ENCODE assay signal across 29 cellular contexts in the genomic region with DNA sequence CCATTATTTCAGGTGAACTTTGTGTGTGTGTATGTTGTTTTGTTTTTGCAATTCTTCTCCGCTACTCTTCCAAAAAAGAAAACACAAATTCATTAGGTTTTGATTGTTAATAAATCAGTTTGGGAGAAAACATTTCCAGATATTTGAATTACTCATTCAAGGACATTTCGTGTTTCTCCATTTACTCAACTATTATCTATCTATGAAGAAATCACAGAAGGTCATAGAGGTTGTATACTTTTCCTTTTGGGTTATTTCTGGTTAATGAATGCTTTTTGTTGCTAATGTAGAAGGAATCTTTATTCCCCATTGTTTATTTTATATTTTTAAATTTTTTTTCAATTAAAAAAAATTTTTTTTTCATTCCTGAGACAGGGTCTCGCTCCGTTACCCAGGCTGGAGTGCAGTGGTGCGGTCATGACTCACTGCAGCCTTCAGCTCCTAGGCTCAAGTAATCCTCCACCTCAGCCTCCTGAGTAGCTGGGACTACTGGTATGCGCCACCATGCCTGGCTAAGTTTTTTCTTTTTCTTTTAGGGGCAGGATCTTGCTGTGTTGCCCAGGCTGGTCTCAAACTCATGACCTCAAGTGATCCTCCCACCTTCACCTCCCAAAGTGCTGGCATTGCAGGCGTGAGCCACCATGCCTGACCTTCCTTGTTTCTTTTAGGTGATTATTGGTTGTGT. TPM values are rescaled to one million over a fixed set of nuclear protein-coding genes. Genes with fewer than 3 reads are reported as not detected.
DNase-seq lines count a peak whose midpoint lies in the region; ATAC-seq, FAIRE-seq and TF ChIP-seq lines count a peak whose summit lies in the region.
"Had no signal": no experiment of that assay in that cellular context is flagged by ENCODE, and none has a peak within 500 bp of the region (broad histone marks: within the 10 kb centered on the region; RNA-seq: fewer than 3 reads in every experiment).

No MANE protein-coding gene starts in this region.

- no peaks in the 10 kb centered on the region for H3K36me3 ChIP-seq in GM23338 (ENCODE audit: insufficient read depth)
- H3K36me3 ChIP-seq in HUES48 (ENCODE audit: control insufficient read depth, insufficient read depth, low read length), result no peaks in the 10 kb centered on the region
- H3K36me3 ChIP-seq in trophoblast cell (ENCODE audit: control insufficient read depth in 1 of 2, insufficient read depth in 2 of 2, low read length in 2 of 2), result no peaks in the 10 kb centered on the region
- H3K36me3 ChIP-seq: upper lobe of right lung had no signal

- no peak for DNase-seq in GM23338 (ENCODE audit: low spot score)
- DNase-seq in fibroblast of mammary gland (ENCODE audit: low read depth), result peak; percentile 59
- DNase-seq in trophoblast cell, result peak; percentile 35 to 49
- DNase-seq in D721Med (ENCODE audit: insufficient read length, low spot score), result no peak
- no peak for DNase-seq in germinal center (ENCODE audit: low spot score)
- DNase-seq: activated CD4-positive, alpha-beta memory T cell treated with anti-CD3 and anti-CD28 coated beads for 36 hours; activated CD4-positive, CD25-positive, alpha-beta regulatory T cell treated with anti-CD3 and anti-CD28 coated beads, Interleukin-2, amount 50 U/mL, for 72 hours; activated naive CD4-positive, alpha-beta T cell treated with Interleukin-2 at 50 U/mL for 16 hours; C1 segment of cervical spinal cord; GF-D8; kidney; mucosa of descending colon; MV-4-11; natural killer cell; NCI-H146; NCI-H345; occipital lobe; psoas muscle; SHP77; stimulated activated CD4-positive, alpha-beta T cell treated with anti-CD3 and anti-CD28 coated beads, Interleukin-4, amount 100 ng/mL, for 4 hours; T-helper 2 cell; upper lobe of right lung had no signal

- no peak overlapping the region for H3K14ac ChIP-seq in trophoblast cell (ENCODE audit: low read length)

- no peaks in the 10 kb centered on the region for H3K9me2 ChIP-seq in GM23338 (ENCODE audit: insufficient read depth)

- peaks cover 66% of the 10 kb centered on the region for H3K4me1 Mint-ChIP-seq in GM23338

- no peak overlapping the region for H2BK5ac ChIP-seq in trophoblast cell (ENCODE audit: low read depth, low read length, poor library complexity)

- H3K27ac Mint-ChIP-seq in GM23338, result peak overlapping the region; percentile 51; the same call in 1 of the 2 replicates
- H3K27ac Mint-ChIP-seq: activated CD4-positive, alpha-beta memory T cell treated with anti-CD3 and anti-CD28 coated beads for 36 hours; activated T-helper 1 cell treated with anti-CD3 and anti-CD28 coated beads, Interleukin-12 subunit alpha, Interleukin-12 subunit beta, Interleukin-2, Interleukin-4 antibody, amounts not matched to agents 30 ng/mL and 10 ng/mL and 1 ng/mL, durations not matched to agents 14 hours and 24 hours and 36 hours; brain had no signal

- H4K20me1 ChIP-seq in GM23338 (replicated peaks; ENCODE audit: insufficient read depth), result peaks cover 11% of the 10 kb centered on the region; the same call in 1 of the 2 replicates

- peaks cover 5% of the 10 kb centered on the region; the same call in 1 of the 2 replicates for H3F3A ChIP-seq in GM23338 (replicated peaks; ENCODE audit: low read depth)

- no peak overlapping the region for H2AFZ ChIP-seq in GM23338
- H2AFZ ChIP-seq in trophoblast cell (ENCODE audit: insufficient read depth, low read length, poor library complexity), result no peak overlapping the region

- H3K4me1 ChIP-seq in GM23338 (ENCODE audit: insufficient read depth) (peaks cover 58% of the 10 kb centered on the region), HUES48 (ENCODE audit: control insufficient read depth, insufficient read depth, low read length) (peaks cover 44% of the 10 kb centered on the region), trophoblast cell (ENCODE audit: control insufficient read depth in 1 of 2, insufficient read depth in 2 of 2, low read length in 2 of 2) (peaks cover 7 to 23% of the 10 kb centered on the region in 2 experiments)

- H3K79me2 ChIP-seq in GM23338 (replicated peaks; ENCODE audit: insufficient read depth) (peaks cover 100% of the 10 kb centered on the region), trophoblast cell (ENCODE audit: control insufficient read depth, insufficient read depth, low read length, poor library complexity) (peaks cover 20% of the 10 kb centered on the region)

- peaks cover 3% of the 10 kb centered on the region for H3K79me1 ChIP-seq in trophoblast cell (ENCODE audit: low read length)

- H3K4me3 ChIP-seq in GM23338 (no peak overlapping the region), HUES48 (ENCODE audit: low read depth, low read length) (no peak overlapping the region), fibroblast of mammary gland (ENCODE audit: control insufficient read depth, low read depth, low read length) (no peak overlapping the region), trophoblast cell (ENCODE audit: low read depth, low read length) (peak overlapping the region; percentile 13)
- H3K4me3 ChIP-seq: lung, mucosa of descending colon, psoas muscle, upper lobe of right lung had no signal

- H3K4ac ChIP-seq in trophoblast cell (ENCODE audit: low read depth, low read length), result no peak overlapping the region

- H3K36me3 Mint-ChIP-seq in GM23338 (ENCODE audit: low read depth), result peaks cover 10% of the 10 kb centered on the region; the same call in 2 of the 3 replicates
- H3K36me3 Mint-ChIP-seq: activated CD4-positive, alpha-beta memory T cell treated with anti-CD3 and anti-CD28 coated beads for 36 hours; natural killer cell had no signal

- no peak for TF ChIP-seq CTCF in GM23338 (conservative IDR thresholded peaks at IDR 0.05; ENCODE audit: low read depth in 2 of 2)
- no peak for TF ChIP-seq CTCF in fibroblast of mammary gland (conservative IDR thresholded peaks at IDR 0.05; ENCODE audit: control insufficient read depth, insufficient read depth, low read depth, low read length)
- no peak for TF ChIP-seq CTCF in D721Med (IDR thresholded peaks at IDR 0.05; ENCODE audit: insufficient read depth, missing control alignments)

- H3K27me3 ChIP-seq in GM23338 (ENCODE audit: insufficient read depth) (no peaks in the 10 kb centered on the region), HUES48 (ENCODE audit: control insufficient read depth, insufficient read depth, low read length) (no peaks in the 10 kb centered on the region), trophoblast cell (ENCODE audit: insufficient read depth, low read length) (no peaks in the 10 kb centered on the region)
- H3K27me3 ChIP-seq: upper lobe of right lung had no signal

- no peak overlapping the region for H4K12ac ChIP-seq in trophoblast cell (ENCODE audit: low read depth, low read length)

- no peaks in the 10 kb centered on the region for H3K9me3 Mint-ChIP-seq in GM23338
- H3K9me3 Mint-ChIP-seq: activated CD4-positive, alpha-beta memory T cell treated with anti-CD3 and anti-CD28 coated beads for 36 hours; activated T-helper 1 cell treated with anti-CD3 and anti-CD28 coated beads, Interleukin-12 subunit alpha, Interleukin-12 subunit beta, Interleukin-2, Interleukin-4 antibody, amounts not matched to agents 30 ng/mL and 10 ng/mL and 1 ng/mL, durations not matched to agents 14 hours and 24 hours and 36 hours; natural killer cell had no signal

- no peaks in the 10 kb centered on the region for H3K9me3 ChIP-seq in HUES48 (ENCODE audit: control insufficient read depth, insufficient read depth, low read length)
- no peaks in the 10 kb centered on the region for H3K9me3 ChIP-seq in trophoblast cell (ENCODE audit: insufficient read depth, low read depth, low read length)
- H3K9me3 ChIP-seq: mucosa of descending colon, psoas muscle, upper lobe of right lung had no signal

- WGBS in trophoblast cell (ENCODE audit: extremely low coverage, insufficient coverage, insufficient read length), result no CpG with 5 or more reads among the region's 7 CpGs

- peaks cover 3% of the 10 kb centered on the region for H3K27me3 Mint-ChIP-seq in GM23338 (ENCODE audit: insufficient read depth, low read depth, poor library complexity)
- H3K27me3 Mint-ChIP-seq: activated CD4-positive, alpha-beta memory T cell treated with anti-CD3 and anti-CD28 coated beads for 36 hours had no signal

- H3K27ac ChIP-seq in GM23338 (ENCODE audit: low read depth) (peak overlapping the region; percentile 40; the same call in 1 of the 2 replicates), HUES48 (ENCODE audit: low read depth, low read length) (peak overlapping the region; percentile 22), trophoblast cell (ENCODE audit: low read depth, low read length) (no peak overlapping the region)
- H3K27ac ChIP-seq: HL-60, psoas muscle, upper lobe of right lung had no signal

- no peak overlapping the region for H2BK12ac ChIP-seq in trophoblast cell (ENCODE audit: low read length)

- ATAC-seq in GM23338 (no peak), GM19455 (IDR thresholded peaks at IDR 0.05; ENCODE audit: unreplicated experiment) (no peak)
- ATAC-seq: mucosa of descending colon, natural killer cell, Panc1, psoas muscle, upper lobe of right lung had no signal

- H3K9ac ChIP-seq in HUES48 (ENCODE audit: low read depth, low read length), result no peak overlapping the region
- H3K9ac ChIP-seq in trophoblast cell (ENCODE audit: low read length), result no peak overlapping the region

- H3K18ac ChIP-seq in trophoblast cell (ENCODE audit: low read length), result peak overlapping the region; percentile 68

- H2AK5ac ChIP-seq in trophoblast cell (ENCODE audit: low read length), result no peak overlapping the region

- H4K8ac ChIP-seq in trophoblast cell (ENCODE audit: low read depth, low read length), result no peak overlapping the region

- no peak overlapping the region for H4K91ac ChIP-seq in trophoblast cell (ENCODE audit: low read depth, low read length)

- FAIRE-seq in D721Med (lab: Jason Lieb, UNC), result no peak
- FAIRE-seq: kidney had no signal

- no peak overlapping the region for H3K4me3 Mint-ChIP-seq in GM23338
- H3K4me3 Mint-ChIP-seq: activated CD4-positive, alpha-beta memory T cell treated with anti-CD3 and anti-CD28 coated beads for 36 hours; activated T-helper 1 cell treated with anti-CD3 and anti-CD28 coated beads, Interleukin-12 subunit alpha, Interleukin-12 subunit beta, Interleukin-2, Interleukin-4 antibody, amounts not matched to agents 30 ng/mL and 10 ng/mL and 1 ng/mL, durations not matched to agents 14 hours and 24 hours and 36 hours; brain; natural killer cell had no signal

- no peak overlapping the region for H3K4me2 ChIP-seq in GM23338
- H3K4me2 ChIP-seq in trophoblast cell (ENCODE audit: low read length), result no peak overlapping the region

- H2BK120ac ChIP-seq in trophoblast cell (ENCODE audit: insufficient read depth, low read length, poor library complexity), result no peak overlapping the region

- no peak overlapping the region for H3K23ac ChIP-seq in trophoblast cell (ENCODE audit: low read length)

RNA-seq across cellular contexts. Expression of gene IGF1R, which starts 28.4 kb away (rescaled TPM):
- 92.2 and 95.6 TPM in 2 replicates for total RNA-seq in GM23338 (2014; rRNA removed; shearing (Covaris generic))
- polyA plus RNA-seq in GM23338 (2016; fragmentation: Nextera tagmentation; extraction: Ambion mirVana), result 20.0 and 20.4 TPM in 2 replicates
- 121 and 126 TPM in 2 replicates for polyA plus RNA-seq in trophoblast cell (2013)

Comparison
In these comparisons a context has a peak if more than half of its experiments do, and no peak if none do; other contexts are left out.
1. DNase-seq: peak in fibroblast of mammary gland (single experiment) and trophoblast cell (2 of 2); none in GM23338 (single experiment), D721Med (single experiment) and germinal center (single experiment).